27 cellular contexts compared by ENCODE assay signal in the genomic region with DNA sequence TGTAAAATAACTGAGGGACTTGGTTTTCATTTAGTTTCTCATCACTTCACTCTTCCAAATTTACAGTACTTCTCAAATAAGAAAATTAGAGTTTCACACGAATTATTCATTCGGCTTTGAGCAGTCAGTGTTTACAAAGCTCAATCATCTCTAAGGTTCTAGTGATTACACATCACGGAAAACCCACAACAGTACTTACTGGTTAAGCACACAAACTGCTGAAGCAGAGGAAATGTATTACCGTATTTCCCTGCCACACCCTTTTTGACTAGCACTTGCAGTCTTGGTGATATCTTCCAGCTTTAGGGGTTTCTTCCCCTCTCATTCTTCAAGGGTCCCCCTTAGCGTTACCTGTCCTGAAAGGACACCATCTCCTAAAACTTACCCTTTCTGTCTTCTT.
DNase-seq lines count a peak whose midpoint lies in the region; ATAC-seq and TF ChIP-seq lines count a peak whose summit lies in the region.
"Had no signal": no experiment of that assay in that cellular context is flagged by ENCODE, and none has a peak within 500 bp of the region (broad histone marks: within the 10 kb centered on the region; RNA-seq: fewer than 3 reads in every experiment).

No MANE protein-coding gene starts in this region.

- peak; percentile 13 for DNase-seq in MCF 10A (ENCODE audit: unreplicated experiment)
- DNase-seq in breast epithelium (ENCODE audit: low spot score in 2 of 2) = no peak
- DNase-seq in amniotic epithelial cell (ENCODE audit: low read depth) = peak; percentile 60
- no peak for DNase-seq in foreskin keratinocyte
- no peak for DNase-seq in stimulated activated naive CD4-positive, alpha-beta T cell treated with Interleukin-2 at 50 U/mL for 16 hours (lab: John Stamatoyannopoulos, UW)
- no peak for DNase-seq in activated CD8-positive, alpha-beta T cell treated with anti-CD3 and anti-CD28 coated beads, Interleukin-2, amount 10 ng/mL, durations not matched to agents 7 days and 5 days
- no peak for DNase-seq in H7
- DNase-seq: activated B cell treated with CpG ODN at 0.5 μM for 24 hours; activated CD4-positive, alpha-beta memory T cell treated with anti-CD3 and anti-CD28 coated beads for 36 hours; activated naive CD4-positive, alpha-beta T cell; amniotic stem cell; Calu3; effector memory CD4-positive, alpha-beta T cell; left lung; NCI-H1694 treated with DMSO at 0.1 percent for 48 hours; NCI-H2227 treated with DMSO at 0.1 percent for 48 hours; nephron progenitor cell; psoas muscle; SJCRH30; small intestine; stimulated activated CD4-positive, alpha-beta T cell treated with anti-CD3 and anti-CD28 coated beads, Interleukin-4, amount 100 ng/mL, for 1 hour; stimulated activated naive CD8-positive, alpha-beta T cell treated with anti-CD3 and anti-CD28 coated beads, Interleukin-15, amount 100 ng/mL, for 72 hours; T-helper 1 cell; upper lobe of right lung had no signal

- CTCF ChIA-PET in MCF 10A (lab: Yijun Ruan, JAX) = interaction anchor here (0.6 kb wide), 1 partner anchor 1196 kb away, joined by 3 read pairs; no protein-coding TSS in a partner anchor
- CTCF ChIA-PET in activated CD8-positive, alpha-beta T cell treated with anti-CD3 and anti-CD28 coated beads, Interleukin-2, amount 10 ng/mL, durations not matched to agents 7 days and 5 days (lab: Charles Lee) = no interaction called here

- H3K27ac ChIP-seq in breast epithelium (no peak overlapping the region), foreskin keratinocyte (no peak overlapping the region)
- H3K27ac ChIP-seq: esophagus muscularis mucosa, left lung, psoas muscle, SJCRH30, upper lobe of right lung had no signal

- intact Hi-C loops in MCF 10A (cut with micrococcal nuclease) = no loop called here
- intact Hi-C loops in breast epithelium (cut with DNase I; ENCODE audit: low total_unique reads) = no loop called here

- no peaks in the 10 kb centered on the region for H3K9me3 ChIP-seq in breast epithelium
- H3K9me3 ChIP-seq: esophagus muscularis mucosa, left lung, psoas muscle, SJCRH30, upper lobe of right lung had no signal

- POLR2A ChIA-PET in MCF 10A (lab: Yijun Ruan, JAX) = no interaction called here
- POLR2A ChIA-PET in activated CD8-positive, alpha-beta T cell treated with anti-CD3 and anti-CD28 coated beads, Interleukin-2, amount 10 ng/mL, durations not matched to agents 7 days and 5 days (lab: Charles Lee) = no interaction called here

- no peak overlapping the region for H3K27ac Mint-ChIP-seq in MCF 10A (ENCODE audit: low read depth, unreplicated experiment)
- H3K27ac Mint-ChIP-seq in activated CD8-positive, alpha-beta T cell treated with anti-CD3 and anti-CD28 coated beads, Interleukin-2, amount 10 ng/mL, durations not matched to agents 7 days and 5 days = no peak overlapping the region
- H3K27ac Mint-ChIP-seq: activated B cell treated with CpG ODN at 0.5 μM for 24 hours; activated CD4-positive, alpha-beta memory T cell treated with anti-CD3 and anti-CD28 coated beads for 36 hours; nephron progenitor cell; stimulated activated naive CD8-positive, alpha-beta T cell treated with anti-CD3 and anti-CD28 coated beads, Interleukin-15, amount 100 ng/mL, for 72 hours had no signal

- H3K27me3 Mint-ChIP-seq in MCF 10A (ENCODE audit: insufficient read depth, unreplicated experiment) = no peaks in the 10 kb centered on the region
- H3K27me3 Mint-ChIP-seq in activated CD8-positive, alpha-beta T cell treated with anti-CD3 and anti-CD28 coated beads, Interleukin-2, amount 10 ng/mL, durations not matched to agents 7 days and 5 days (ENCODE audit: low read depth) = no peaks in the 10 kb centered on the region
- H3K27me3 Mint-ChIP-seq: activated B cell treated with CpG ODN at 0.5 μM for 24 hours; activated CD4-positive, alpha-beta memory T cell treated with anti-CD3 and anti-CD28 coated beads for 36 hours; stimulated activated naive CD8-positive, alpha-beta T cell treated with anti-CD3 and anti-CD28 coated beads, Interleukin-15, amount 100 ng/mL, for 72 hours had no signal

- H3K4me3 ChIP-seq in breast epithelium (no peak overlapping the region), H7 (ENCODE audit: insufficient read depth, low read depth, low read length) (no peak overlapping the region)
- H3K4me3 ChIP-seq: BLaER1 treated with 17β-estradiol and CSF1 and Interleukin-3, amounts not matched to agents 10 nM and 100 nM; esophagus muscularis mucosa; left lung; psoas muscle; SJCRH30; upper lobe of right lung had no signal

- no peaks in the 10 kb centered on the region for H3K4me1 Mint-ChIP-seq in MCF 10A (ENCODE audit: insufficient read depth, unreplicated experiment)
- no peaks in the 10 kb centered on the region for H3K4me1 Mint-ChIP-seq in activated CD8-positive, alpha-beta T cell treated with anti-CD3 and anti-CD28 coated beads, Interleukin-2, amount 10 ng/mL, durations not matched to agents 7 days and 5 days (ENCODE audit: low read depth)
- H3K4me1 Mint-ChIP-seq: activated B cell treated with CpG ODN at 0.5 μM for 24 hours; stimulated activated naive CD8-positive, alpha-beta T cell treated with anti-CD3 and anti-CD28 coated beads, Interleukin-15, amount 100 ng/mL, for 72 hours had no signal

- TF ChIP-seq CTCF in MCF 10A (IDR thresholded peaks at IDR 0.05; ENCODE audit: unreplicated experiment) (no peak), breast epithelium (IDR thresholded peaks at IDR 0.05) (no peak), foreskin keratinocyte (conservative IDR thresholded peaks at IDR 0.05) (no peak)

- peaks cover 8% of the 10 kb centered on the region for H3K9me3 Mint-ChIP-seq in MCF 10A (ENCODE audit: unreplicated experiment)
- H3K9me3 Mint-ChIP-seq in activated CD8-positive, alpha-beta T cell treated with anti-CD3 and anti-CD28 coated beads, Interleukin-2, amount 10 ng/mL, durations not matched to agents 7 days and 5 days (ENCODE audit: insufficient read depth) = no peaks in the 10 kb centered on the region
- H3K9me3 Mint-ChIP-seq: activated CD4-positive, alpha-beta memory T cell treated with anti-CD3 and anti-CD28 coated beads for 36 hours had no signal

- no peaks in the 10 kb centered on the region for H3K27me3 ChIP-seq in breast epithelium
- H3K27me3 ChIP-seq in foreskin keratinocyte = no peaks in the 10 kb centered on the region
- H3K27me3 ChIP-seq in H7 (ENCODE audit: control insufficient read depth, insufficient read depth, low read length) = no peaks in the 10 kb centered on the region
- H3K27me3 ChIP-seq: BLaER1 treated with 17β-estradiol and CSF1 and Interleukin-3, amounts not matched to agents 10 nM and 100 nM; esophagus muscularis mucosa; left lung; SJCRH30; upper lobe of right lung had no signal

- BruUV-seq in MCF 10A (replicated peaks; lab: Mats Ljungman, UMichigan) = no TSS peak

- H3K36me3 ChIP-seq in breast epithelium (no peaks in the 10 kb centered on the region), H7 (replicated peaks; ENCODE audit: control insufficient read depth, insufficient read depth, low read length) (no peaks in the 10 kb centered on the region)
- H3K36me3 ChIP-seq: BLaER1 treated with 17β-estradiol and CSF1 and Interleukin-3, amounts not matched to agents 10 nM and 100 nM; esophagus muscularis mucosa; left lung; SJCRH30; upper lobe of right lung had no signal

- H3K4me3 Mint-ChIP-seq in MCF 10A (ENCODE audit: unreplicated experiment) = no peak overlapping the region
- no peak overlapping the region for H3K4me3 Mint-ChIP-seq in activated CD8-positive, alpha-beta T cell treated with anti-CD3 and anti-CD28 coated beads, Interleukin-2, amount 10 ng/mL, durations not matched to agents 7 days and 5 days
- H3K4me3 Mint-ChIP-seq: activated B cell treated with CpG ODN at 0.5 μM for 24 hours; activated CD4-positive, alpha-beta memory T cell treated with anti-CD3 and anti-CD28 coated beads for 36 hours; nephron progenitor cell; stimulated activated naive CD8-positive, alpha-beta T cell treated with anti-CD3 and anti-CD28 coated beads, Interleukin-15, amount 100 ng/mL, for 72 hours had no signal

- ATAC-seq in foreskin keratinocyte (peak; percentile 40), HG03571 (IDR thresholded peaks at IDR 0.05; ENCODE audit: unreplicated experiment) (no peak)
- no peak for ATAC-seq in activated CD8-positive, alpha-beta T cell treated with anti-CD3 and anti-CD28 coated beads, Interleukin-2, amount 10 ng/mL, durations not matched to agents 7 days and 5 days
- ATAC-seq: left lung; psoas muscle; stimulated activated naive CD8-positive, alpha-beta T cell treated with anti-CD3 and anti-CD28 coated beads, Interleukin-15, amount 100 ng/mL, for 72 hours; upper lobe of right lung had no signal

- no peaks in the 10 kb centered on the region for H3K4me1 ChIP-seq in breast epithelium
- H3K4me1 ChIP-seq in foreskin keratinocyte = no peaks in the 10 kb centered on the region
- H3K4me1 ChIP-seq: esophagus muscularis mucosa, left lung, psoas muscle, SJCRH30, upper lobe of right lung had no signal

- H3K36me3 Mint-ChIP-seq in MCF 10A (ENCODE audit: insufficient read depth, unreplicated experiment) = no peaks in the 10 kb centered on the region
- H3K36me3 Mint-ChIP-seq in activated CD8-positive, alpha-beta T cell treated with anti-CD3 and anti-CD28 coated beads, Interleukin-2, amount 10 ng/mL, durations not matched to agents 7 days and 5 days (ENCODE audit: low read depth) = no peaks in the 10 kb centered on the region
- H3K36me3 Mint-ChIP-seq: activated CD4-positive, alpha-beta memory T cell treated with anti-CD3 and anti-CD28 coated beads for 36 hours had no signal

- TF ChIP-seq POLR2A in breast epithelium (IDR thresholded peaks at IDR 0.05) = no peak

Comparison
In these comparisons a context has a peak if more than half of its experiments do, and no peak if none do; other contexts are left out.
1. DNase-seq: peak in MCF 10A (single experiment) and amniotic epithelial cell (single experiment); none in breast epithelium (0 of 2), foreskin keratinocyte (0 of 2), stimulated activated naive CD4-positive, alpha-beta T cell treated with Interleukin-2 at 50 U/mL for 16 hours (single experiment), activated CD8-positive, alpha-beta T cell treated with anti-CD3 and anti-CD28 coated beads, Interleukin-2, amount 10 ng/mL, durations not matched to agents 7 days and 5 days (single experiment) and H7 (single experiment).